16 cellular contexts compared by ENCODE assay signal in genomic region chr6:312704-313485, GRCh38. TPM values are rescaled to one million over a fixed set of nuclear protein-coding genes. Genes with fewer than 3 reads are reported as not detected.
DNase-seq lines count a peak whose midpoint lies in the region; ATAC-seq, FAIRE-seq and TF ChIP-seq lines count a peak whose summit lies in the region.
"Had no signal": no experiment of that assay in that cellular context is flagged by ENCODE, and none has a peak within 500 bp of the region (broad histone marks: within the 10 kb centered on the region; RNA-seq: fewer than 3 reads in every experiment).

No MANE protein-coding gene starts in this region.

- RAD21 ChIA-PET in GM12878 (lab: Charles Lee; ENCODE audit: unreplicated experiment): interaction anchor here (0.7 to 13.0 kb wide), 29 partner anchors 5 to 644 kb away, joined by 3 to 256 read pairs (median 6); partner anchors contain the start of genes DUSP22 and IRF4

- no peaks in the 10 kb centered on the region for H3K27me3 ChIP-seq in GM12878 (replicated peaks in 1 of 2; ENCODE audit: control insufficient read depth in 2 of 2, insufficient read depth in 2 of 2, low read length in 1 of 2)
- H3K27me3 ChIP-seq in lower lobe of right lung (ENCODE audit: low read depth): no peaks in the 10 kb centered on the region
- no peaks in the 10 kb centered on the region for H3K27me3 ChIP-seq in tibial nerve
- H3K27me3 ChIP-seq: hepatocyte, MG63, SJCRH30 had no signal

- TF ChIP-seq RAD21 in GM12878 (IDR thresholded peaks at IDR 0.05; ENCODE audit: insufficient read depth, low read depth, low read length): no peak

- SMC1A ChIA-PET in GM12878 (lab: Charles Lee; ENCODE audit: uncharacterized antibody, unreplicated experiment): interaction anchor here (0.6 to 14.6 kb wide), 34 partner anchors 5 to 1015 kb away, joined by 3 to 707 read pairs (median 5); partner anchors contain the start of gene DUSP22

- no peaks in the 10 kb centered on the region for H3K27me3 Mint-ChIP-seq in activated T-cell treated with anti-CD3 and anti-CD28 coated beads, Interleukin-2, amount 50 U/mL, for 24 hours

- peak overlapping the region; percentile 24 for H3K9ac ChIP-seq in GM12878 (ENCODE audit: control insufficient read depth, insufficient read depth, low read length)

- no peak overlapping the region for H3K27ac Mint-ChIP-seq in activated T-cell treated with anti-CD3 and anti-CD28 coated beads, Interleukin-2, amount 50 U/mL, for 24 hours
- H3K27ac Mint-ChIP-seq: activated naive CD4-positive, alpha-beta T cell treated with anti-CD3 and anti-CD28 coated beads for 36 hours had no signal

- no peak overlapping the region for H3K4me3 ChIP-seq in GM12878
- no peak overlapping the region for H3K4me3 ChIP-seq in lower lobe of right lung
- no peak overlapping the region for H3K4me3 ChIP-seq in tibial nerve
- H3K4me3 ChIP-seq in foreskin fibroblast (ENCODE audit: low read depth in 1 of 2, low read length in 2 of 2): no peak overlapping the region
- H3K4me3 ChIP-seq: coronary artery, hepatocyte, MG63, SJCRH30 had no signal

- H3K4me1 ChIP-seq in GM12878 (ENCODE audit: control insufficient read depth, insufficient read depth, low read length): peaks cover 93% of the 10 kb centered on the region
- H3K4me1 ChIP-seq in lower lobe of right lung: peaks cover 34% of the 10 kb centered on the region
- H3K4me1 ChIP-seq in tibial nerve: peaks cover 0 to 31% (median 6%) of the 10 kb centered on the region in 4 donors
- H3K4me1 ChIP-seq: SJCRH30 had no signal

- peaks cover 31% of the 10 kb centered on the region for H3K36me3 Mint-ChIP-seq in activated T-cell treated with anti-CD3 and anti-CD28 coated beads, Interleukin-2, amount 50 U/mL, for 24 hours (ENCODE audit: low read depth)

- in situ Hi-C loops in GM12878 (cut with MboI): no loop called here

- H3K4me2 ChIP-seq in GM12878 (ENCODE audit: control insufficient read depth, insufficient read depth): peak overlapping the region; percentile 38; the same call in 1 of the 2 replicates
- H3K4me2 ChIP-seq: hepatocyte had no signal

- WGBS in GM12878 (ENCODE audit: insufficient coverage, insufficient replicate concordance, low lambda C conversion rate, missing lambda C conversion rate): 58% methylated on average over 3 of the region's 3 CpGs
- 67 to 69% methylated on average over 3 of the region's 3 CpGs for WGBS in tibial nerve, 2 donors

- DNase-seq in activated T-cell treated with anti-CD3 and anti-CD28 coated beads, Interleukin-2, amount 50 U/mL, for 24 hours: peak; percentile 21
- DNase-seq in activated T-cell treated with anti-CD3 and anti-CD28 coated beads, Interleukin-2, amount 50 U/mL, for 48 hours: no peak
- DNase-seq in GM12878 (ENCODE audit: low read depth, low spot score) (no peak), lower lobe of right lung (no peak), tibial nerve (ENCODE audit: low spot score in 2 of 2) (no peak), foreskin fibroblast (no peak)
- DNase-seq: activated naive CD4-positive, alpha-beta T cell treated with anti-CD3 and anti-CD28 coated beads for 36 hours; GF-D8; GOT3; NCI-H526; SJCRH30 had no signal

- no peak overlapping the region; the same call in 1 of the 2 replicates for H2AFZ ChIP-seq in GM12878 (ENCODE audit: control insufficient read depth, low read depth, low read length)
- H2AFZ ChIP-seq: hepatocyte had no signal

- BruUV-seq in GM12878 (replicated peaks; lab: Mats Ljungman, UMichigan): no TSS peak

- no peaks in the 10 kb centered on the region for H3K9me3 ChIP-seq in GM12878 (replicated peaks; ENCODE audit: control insufficient read depth, insufficient read depth, low read length)
- H3K9me3 ChIP-seq in lower lobe of right lung: no peaks in the 10 kb centered on the region
- no peaks in the 10 kb centered on the region for H3K9me3 ChIP-seq in tibial nerve
- H3K9me3 ChIP-seq: MG63, SJCRH30 had no signal

- H4K20me1 ChIP-seq in GM12878 (ENCODE audit: control insufficient read depth, insufficient read depth): no peaks in the 10 kb centered on the region

- POLR2A ChIA-PET in GM12878 (lab: Charles Lee): interaction anchor here (0.6 to 13.8 kb wide), 19 partner anchors 5 to 125 kb away, joined by 3 to 227 read pairs (median 5); partner anchors contain the start of genes DUSP22 and IRF4

- CTCF ChIA-PET in GM12878 (lab: Yijun Ruan, JAX): interaction anchor here (0.7 to 8.6 kb wide), 16 partner anchors 10 to 123 kb away, joined by 3 to 77 read pairs (median 4); partner anchors contain the start of gene DUSP22

- no peak for TF ChIP-seq POLR2A in GM12878 (IDR thresholded peaks at IDR 0.05; ENCODE audit: low read depth, low read length)
- no peak for TF ChIP-seq POLR2A in tibial nerve (IDR thresholded peaks at IDR 0.05)

- FAIRE-seq in GM12878 (lab: Jason Lieb, UNC): no peak

- no peak for TF ChIP-seq EP300 in GM12878 (IDR thresholded peaks at IDR 0.05; ENCODE audit: borderline replicate concordance in 1 of 2, control insufficient read depth in 1 of 2, low read depth in 2 of 2, low read length in 2 of 2)
- peak in 1 of 2 donors; percentile 66 for TF ChIP-seq EP300 in tibial nerve (IDR thresholded peaks at IDR 0.05)

- H3K9me3 Mint-ChIP-seq in activated T-cell treated with anti-CD3 and anti-CD28 coated beads, Interleukin-2, amount 50 U/mL, for 24 hours: no peaks in the 10 kb centered on the region
- H3K9me3 Mint-ChIP-seq: activated naive CD4-positive, alpha-beta T cell treated with anti-CD3 and anti-CD28 coated beads for 36 hours had no signal

- peaks cover 11 to 22% of the 10 kb centered on the region in 2 experiments for H3K36me3 ChIP-seq in GM12878 (ENCODE audit: control insufficient read depth in 2 of 2, insufficient read depth in 2 of 2, low read length in 1 of 2)
- H3K36me3 ChIP-seq in lower lobe of right lung: no peaks in the 10 kb centered on the region
- H3K36me3 ChIP-seq in tibial nerve: no peaks in the 10 kb centered on the region
- H3K36me3 ChIP-seq: MG63, SJCRH30 had no signal

- no peak for TF ChIP-seq CTCF in GM12878 (IDR thresholded peaks at IDR 0.05 in 2 of 3, conservative IDR thresholded peaks at IDR 0.05 in 1 of 3; ENCODE audit: control insufficient read depth in 2 of 3, extremely low read depth in 1 of 3, insufficient read depth in 1 of 3, low read depth in 3 of 3, low read length in 3 of 3)
- TF ChIP-seq CTCF in lower lobe of right lung (IDR thresholded peaks at IDR 0.05): no peak
- TF ChIP-seq CTCF in tibial nerve (IDR thresholded peaks at IDR 0.05): no peak
- no peak for TF ChIP-seq CTCF in foreskin fibroblast (IDR thresholded peaks at IDR 0.05; ENCODE audit: low read depth, low read length)

- no peak overlapping the region for H3K4me3 Mint-ChIP-seq in activated T-cell treated with anti-CD3 and anti-CD28 coated beads, Interleukin-2, amount 50 U/mL, for 24 hours
- H3K4me3 Mint-ChIP-seq: activated naive CD4-positive, alpha-beta T cell treated with anti-CD3 and anti-CD28 coated beads for 36 hours had no signal

- peak overlapping the region; percentile 65 for H3K27ac ChIP-seq in GM12878 (ENCODE audit: control insufficient read depth, insufficient read depth)
- no peak overlapping the region for H3K27ac ChIP-seq in lower lobe of right lung
- peak overlapping the region in 3 of 4 donors; percentile 30 to 64 (median 52) for H3K27ac ChIP-seq in tibial nerve
- H3K27ac ChIP-seq: hepatocyte, SJCRH30 had no signal

- ATAC-seq in GM12878 (peak; percentile 1; the same call in 1 of the 3 replicates), lower lobe of right lung (peak; percentile 28 to 30), GM18868 (IDR thresholded peaks at IDR 0.05; ENCODE audit: unreplicated experiment) (no peak), GM21717 (IDR thresholded peaks at IDR 0.05; ENCODE audit: unreplicated experiment) (no peak)

- peaks cover 79% of the 10 kb centered on the region for H3K79me2 ChIP-seq in GM12878 (ENCODE audit: control insufficient read depth, insufficient read depth, low read length)
- H3K79me2 ChIP-seq: hepatocyte had no signal

- H3K4me1 Mint-ChIP-seq in activated T-cell treated with anti-CD3 and anti-CD28 coated beads, Interleukin-2, amount 50 U/mL, for 24 hours (ENCODE audit: low read depth): peaks cover 43% of the 10 kb centered on the region

- intact Hi-C loops in GM12878 (cut with micrococcal nuclease; ENCODE audit: unreplicated experiment): no loop called here
- intact Hi-C loops in lower lobe of right lung (cut with DNase I): no loop called here

TF ChIP-seq in GM12878, 131 proteins besides CTCF, POLR2A, EP300 and RAD21 (continues in another document):
- TF ChIP-seq NR2F1 (conservative IDR thresholded peaks at IDR 0.05): 0 out of 2 replicates have a peak, but pooled peaks have one; percentile 38
- no peak for TF ChIP-seq ZSCAN29 (IDR thresholded peaks at IDR 0.05)
- no peak for TF ChIP-seq TCF12 (IDR thresholded peaks at IDR 0.05; ENCODE audit: low read depth, low read length)
- TF ChIP-seq POLR2AphosphoS5 (IDR thresholded peaks at IDR 0.05; ENCODE audit: low read length): no peak
- no peak for TF ChIP-seq E2F4 (IDR thresholded peaks at IDR 0.05; ENCODE audit: low read depth, low read length)
- no peak for TF ChIP-seq MXI1 (IDR thresholded peaks at IDR 0.05; ENCODE audit: low read depth, low read length)

RNA-seq across cellular contexts. Expression of gene DUSP22, which starts 20.6 kb away (rescaled TPM):
- 632 and 708 TPM in 2 replicates for total RNA-seq in GM12878 (2013; cell fraction: nucleolus; rRNA removed)
- total RNA-seq in GM12878 (2014; rRNA removed) (113 and 123 TPM in 2 replicates), GM12878 (2014; rRNA removed; fragmentation: Illumina TruSeq; extraction: Trizol) (80.6 and 83.3 TPM in 2 replicates), GM12878 (2021) (125 and 130 TPM in 2 replicates), lower lobe of right lung (66.4 TPM), tibial nerve (10 to 100 TPM; 53.2 to 89.8 (median 73.7) TPM)
- 128 TPM for polyA plus RNA-seq in GM12878 (2011; ENCODE audit: low read depth)
- polyA plus RNA-seq in GM12878 (2011; rRNA removed) (78.9 and 80.1 TPM in 2 replicates), GM12878 (2014; fragmentation: Illumina TruSeq; extraction: Trizol) (87.9 and 101 TPM in 2 replicates), GM12878 (2014; fragmentation: Nextera tagmentation; extraction: Ambion mirVana) (10 to 100 TPM; 93.4 to 99.7 TPM), GM12878 (2014; rRNA removed) (138 and 147 TPM in 2 replicates), GM12878 (2016; fragmentation: Nextera tagmentation; extraction: Ambion mirVana) (100 to 1,000 TPM; 150 to 156 TPM)
- polyA plus RNA-seq in GM12878 (2011; cell fraction: cytosol; rRNA removed): 109 and 115 TPM in 2 replicates
- 359 and 389 TPM in 2 replicates for polyA plus RNA-seq in GM12878 (2011; cell fraction: nucleus; rRNA removed)
- polyA plus RNA-seq in GM12878 (2012): 121 and 164 TPM in 2 replicates
- polyA minus RNA-seq in GM12878 (2011; rRNA and poly(A)+ RNA removed): 84.5 and 84.7 TPM in 2 replicates
- polyA minus RNA-seq in GM12878 (2011; cell fraction: cytosol; rRNA and poly(A)+ RNA removed): 15.5 and 16.8 TPM in 2 replicates
- polyA minus RNA-seq in GM12878 (2011; cell fraction: nucleus; rRNA and poly(A)+ RNA removed): 118 and 156 TPM in 2 replicates

Comparison
In these comparisons a context has a peak if more than half of its experiments do, and no peak if none do; other contexts are left out.
1. ATAC-seq: peak in GM12878 (single experiment) and lower lobe of right lung (2 of 2); none in GM18868 (single experiment) and GM21717 (single experiment).